ENCODE assay signal across 10 cellular contexts in genomic region chrX:82127228-82128123, GRCh38.
DNase-seq lines count a peak whose midpoint lies in the region; ATAC-seq, FAIRE-seq and TF ChIP-seq lines count a peak whose summit lies in the region.
"Had no signal": no experiment of that assay in that cellular context is flagged by ENCODE, and none has a peak within 500 bp of the region (broad histone marks: within the 10 kb centered on the region; RNA-seq: fewer than 3 reads in every experiment).

No MANE protein-coding gene starts in this region.

- in situ Hi-C loops in GM13976 (cut with MboI; ENCODE audit: low sequenced_read_pairs, unreplicated experiment), result no loop called here
- in situ Hi-C loops in gastrocnemius medialis (cut with MboI; ENCODE audit: low sequenced_read_pairs in 4 of 4), result no loop called here

- no peaks in the 10 kb centered on the region for H3K27me3 ChIP-seq in gastrocnemius medialis
- H3K27me3 ChIP-seq: upper lobe of right lung had no signal

- TF ChIP-seq POLR2A in gastrocnemius medialis (IDR thresholded peaks at IDR 0.05), result no peak

- H3K4me1 ChIP-seq in gastrocnemius medialis, result no peaks in the 10 kb centered on the region
- H3K4me1 ChIP-seq: upper lobe of right lung had no signal

- H3K4me3 ChIP-seq in gastrocnemius medialis, result no peak overlapping the region
- H3K4me3 ChIP-seq: upper lobe of right lung had no signal

- ATAC-seq in GM19351 (IDR thresholded peaks at IDR 0.05; ENCODE audit: unreplicated experiment) (peak; percentile 95), HG02885 (IDR thresholded peaks at IDR 0.05; ENCODE audit: poor library complexity, unreplicated experiment) (peak; percentile 90), HG03045 (IDR thresholded peaks at IDR 0.05; ENCODE audit: unreplicated experiment) (no peak), gastrocnemius medialis (no peak)
- ATAC-seq: upper lobe of right lung had no signal

- H3K9me3 ChIP-seq in gastrocnemius medialis, result no peaks in the 10 kb centered on the region
- H3K9me3 ChIP-seq: upper lobe of right lung had no signal

- intact Hi-C loops in gastrocnemius medialis (cut with DNase I; ENCODE audit: low total_unique reads), result no loop called here

- DNase-seq in GM13976 (ENCODE audit: low spot score) (peak; percentile 2), NAMALWA (ENCODE audit: low spot score) (peak; percentile 0), gastrocnemius medialis (no peak), activated gamma-delta T cell treated with Interleukin-2 at 50 U/mL for 16 hours (no peak), frontal cortex (ENCODE audit: low spot score in 2 of 2) (no peak)
- DNase-seq: upper lobe of right lung, WERI-Rb-1 had no signal

- no peak for FAIRE-seq in frontal cortex (lab: Jason Lieb, UNC)

- no peaks in the 10 kb centered on the region for H3K36me3 ChIP-seq in gastrocnemius medialis
- H3K36me3 ChIP-seq: upper lobe of right lung, WERI-Rb-1 had no signal

- TF ChIP-seq CTCF in GM13976 (IDR thresholded peaks at IDR 0.05; ENCODE audit: borderline replicate concordance, control extremely low read depth, extremely low read depth, insufficient read depth, missing control alignments), result no peak
- TF ChIP-seq CTCF in gastrocnemius medialis (IDR thresholded peaks at IDR 0.05 in 4 of 5, conservative IDR thresholded peaks at IDR 0.05 in 1 of 5), result no peak

- H3K27ac ChIP-seq in gastrocnemius medialis, result no peak overlapping the region
- H3K27ac ChIP-seq: upper lobe of right lung, WERI-Rb-1 had no signal

Comparison
In these comparisons a context has a peak if more than half of its experiments do, and no peak if none do; other contexts are left out.
1. DNase-seq: peak in GM13976 (single experiment) and NAMALWA (single experiment); none in gastrocnemius medialis (0 of 2), activated gamma-delta T cell treated with Interleukin-2 at 50 U/mL for 16 hours (single experiment) and frontal cortex (0 of 2).
2. ATAC-seq: peak in GM19351 (single experiment) and HG02885 (single experiment); none in HG03045 (single experiment) and gastrocnemius medialis (0 of 2).